ENCODE assay signal across 1 cellular context in the genomic region with DNA sequence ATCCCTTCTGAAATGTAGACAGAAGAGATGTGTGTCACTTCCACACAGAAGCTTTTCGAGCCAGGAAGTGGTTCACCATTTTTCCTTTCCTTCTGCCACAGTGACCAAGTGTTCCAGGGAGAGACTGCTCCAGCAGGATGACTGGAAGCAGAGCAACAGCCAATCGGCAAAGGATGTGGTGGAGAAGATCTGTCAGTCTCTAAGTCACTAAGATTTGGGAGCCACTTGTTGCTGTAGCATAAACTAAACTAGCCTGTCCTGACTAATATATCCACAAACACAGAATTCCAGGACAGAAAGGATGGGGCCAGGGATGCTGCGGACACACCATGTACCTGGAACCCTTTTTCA.
TF ChIP-seq lines count a peak whose summit lies in the region.

No MANE protein-coding gene starts in this region.

TF ChIP-seq in GM23338, 12 proteins besides CTCF, POLR2A, EP300 and RAD21 (continued from another document):
- TF ChIP-seq, protein P1, sequence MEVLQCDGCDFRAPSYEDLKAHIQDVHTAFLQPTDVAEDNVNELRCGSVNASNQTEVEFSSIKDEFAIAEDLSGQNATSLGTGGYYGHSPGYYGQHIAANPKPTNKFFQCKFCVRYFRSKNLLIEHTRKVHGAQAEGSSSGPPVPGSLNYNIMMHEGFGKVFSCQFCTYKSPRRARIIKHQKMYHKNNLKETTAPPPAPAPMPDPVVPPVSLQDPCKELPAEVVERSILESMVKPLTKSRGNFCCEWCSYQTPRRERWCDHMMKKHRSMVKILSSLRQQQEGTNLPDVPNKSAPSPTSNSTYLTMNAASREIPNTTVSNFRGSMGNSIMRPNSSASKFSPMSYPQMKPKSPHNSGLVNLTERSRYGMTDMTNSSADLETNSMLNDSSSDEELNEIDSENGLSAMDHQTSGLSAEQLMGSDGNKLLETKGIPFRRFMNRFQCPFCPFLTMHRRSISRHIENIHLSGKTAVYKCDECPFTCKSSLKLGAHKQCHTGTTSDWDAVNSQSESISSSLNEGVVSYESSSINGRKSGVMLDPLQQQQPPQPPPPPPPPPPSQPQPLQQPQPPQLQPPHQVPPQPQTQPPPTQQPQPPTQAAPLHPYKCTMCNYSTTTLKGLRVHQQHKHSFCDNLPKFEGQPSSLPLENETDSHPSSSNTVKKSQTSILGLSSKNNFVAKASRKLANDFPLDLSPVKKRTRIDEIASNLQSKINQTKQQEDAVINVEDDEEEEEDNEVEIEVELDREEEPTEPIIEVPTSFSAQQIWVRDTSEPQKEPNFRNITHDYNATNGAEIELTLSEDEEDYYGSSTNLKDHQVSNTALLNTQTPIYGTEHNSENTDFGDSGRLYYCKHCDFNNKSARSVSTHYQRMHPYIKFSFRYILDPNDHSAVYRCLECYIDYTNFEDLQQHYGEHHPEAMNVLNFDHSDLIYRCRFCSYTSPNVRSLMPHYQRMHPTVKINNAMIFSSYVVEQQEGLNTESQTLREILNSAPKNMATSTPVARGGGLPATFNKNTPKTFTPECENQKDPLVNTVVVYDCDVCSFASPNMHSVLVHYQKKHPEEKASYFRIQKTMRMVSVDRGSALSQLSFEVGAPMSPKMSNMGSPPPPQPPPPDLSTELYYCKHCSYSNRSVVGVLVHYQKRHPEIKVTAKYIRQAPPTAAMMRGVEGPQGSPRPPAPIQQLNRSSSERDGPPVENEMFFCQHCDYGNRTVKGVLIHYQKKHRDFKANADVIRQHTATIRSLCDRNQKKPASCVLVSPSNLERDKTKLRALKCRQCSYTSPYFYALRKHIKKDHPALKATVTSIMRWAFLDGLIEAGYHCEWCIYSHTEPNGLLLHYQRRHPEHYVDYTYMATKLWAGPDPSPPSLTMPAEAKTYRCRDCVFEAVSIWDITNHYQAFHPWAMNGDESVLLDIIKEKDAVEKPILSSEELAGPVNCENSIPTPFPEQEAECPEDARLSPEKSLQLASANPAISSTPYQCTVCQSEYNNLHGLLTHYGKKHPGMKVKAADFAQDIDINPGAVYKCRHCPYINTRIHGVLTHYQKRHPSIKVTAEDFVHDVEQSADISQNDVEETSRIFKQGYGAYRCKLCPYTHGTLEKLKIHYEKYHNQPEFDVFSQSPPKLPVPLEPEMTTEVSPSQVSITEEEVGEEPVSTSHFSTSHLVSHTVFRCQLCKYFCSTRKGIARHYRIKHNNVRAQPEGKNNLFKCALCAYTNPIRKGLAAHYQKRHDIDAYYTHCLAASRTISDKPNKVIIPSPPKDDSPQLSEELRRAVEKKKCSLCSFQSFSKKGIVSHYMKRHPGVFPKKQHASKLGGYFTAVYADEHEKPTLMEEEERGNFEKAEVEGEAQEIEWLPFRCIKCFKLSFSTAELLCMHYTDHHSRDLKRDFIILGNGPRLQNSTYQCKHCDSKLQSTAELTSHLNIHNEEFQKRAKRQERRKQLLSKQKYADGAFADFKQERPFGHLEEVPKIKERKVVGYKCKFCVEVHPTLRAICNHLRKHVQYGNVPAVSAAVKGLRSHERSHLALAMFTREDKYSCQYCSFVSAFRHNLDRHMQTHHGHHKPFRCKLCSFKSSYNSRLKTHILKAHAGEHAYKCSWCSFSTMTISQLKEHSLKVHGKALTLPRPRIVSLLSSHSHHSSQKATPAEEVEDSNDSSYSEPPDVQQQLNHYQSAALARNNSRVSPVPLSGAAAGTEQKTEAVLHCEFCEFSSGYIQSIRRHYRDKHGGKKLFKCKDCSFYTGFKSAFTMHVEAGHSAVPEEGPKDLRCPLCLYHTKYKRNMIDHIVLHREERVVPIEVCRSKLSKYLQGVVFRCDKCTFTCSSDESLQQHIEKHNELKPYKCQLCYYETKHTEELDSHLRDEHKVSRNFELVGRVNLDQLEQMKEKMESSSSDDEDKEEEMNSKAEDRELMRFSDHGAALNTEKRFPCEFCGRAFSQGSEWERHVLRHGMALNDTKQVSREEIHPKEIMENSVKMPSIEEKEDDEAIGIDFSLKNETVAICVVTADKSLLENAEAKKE (CRISPR knock-in tag; IDR thresholded peaks at IDR 0.05) = no peak
- TF ChIP-seq NANOG (IDR thresholded peaks at IDR 0.05; ENCODE audit: borderline replicate concordance) (no peak), JUNB (IDR thresholded peaks at IDR 0.05; ENCODE audit: unreplicated experiment) (no peak), POLR2AphosphoS5 (IDR thresholded peaks at IDR 0.05; ENCODE audit: low read depth) (no peak), STAT1 (IDR thresholded peaks at IDR 0.05; ENCODE audit: unreplicated experiment) (no peak), ZNF331 (CRISPR knock-in tag; IDR thresholded peaks at IDR 0.05; ENCODE audit: low read depth) (no peak), ZNF114 (CRISPR knock-in tag; IDR thresholded peaks at IDR 0.05) (no peak)
- TF ChIP-seq, protein P2, sequence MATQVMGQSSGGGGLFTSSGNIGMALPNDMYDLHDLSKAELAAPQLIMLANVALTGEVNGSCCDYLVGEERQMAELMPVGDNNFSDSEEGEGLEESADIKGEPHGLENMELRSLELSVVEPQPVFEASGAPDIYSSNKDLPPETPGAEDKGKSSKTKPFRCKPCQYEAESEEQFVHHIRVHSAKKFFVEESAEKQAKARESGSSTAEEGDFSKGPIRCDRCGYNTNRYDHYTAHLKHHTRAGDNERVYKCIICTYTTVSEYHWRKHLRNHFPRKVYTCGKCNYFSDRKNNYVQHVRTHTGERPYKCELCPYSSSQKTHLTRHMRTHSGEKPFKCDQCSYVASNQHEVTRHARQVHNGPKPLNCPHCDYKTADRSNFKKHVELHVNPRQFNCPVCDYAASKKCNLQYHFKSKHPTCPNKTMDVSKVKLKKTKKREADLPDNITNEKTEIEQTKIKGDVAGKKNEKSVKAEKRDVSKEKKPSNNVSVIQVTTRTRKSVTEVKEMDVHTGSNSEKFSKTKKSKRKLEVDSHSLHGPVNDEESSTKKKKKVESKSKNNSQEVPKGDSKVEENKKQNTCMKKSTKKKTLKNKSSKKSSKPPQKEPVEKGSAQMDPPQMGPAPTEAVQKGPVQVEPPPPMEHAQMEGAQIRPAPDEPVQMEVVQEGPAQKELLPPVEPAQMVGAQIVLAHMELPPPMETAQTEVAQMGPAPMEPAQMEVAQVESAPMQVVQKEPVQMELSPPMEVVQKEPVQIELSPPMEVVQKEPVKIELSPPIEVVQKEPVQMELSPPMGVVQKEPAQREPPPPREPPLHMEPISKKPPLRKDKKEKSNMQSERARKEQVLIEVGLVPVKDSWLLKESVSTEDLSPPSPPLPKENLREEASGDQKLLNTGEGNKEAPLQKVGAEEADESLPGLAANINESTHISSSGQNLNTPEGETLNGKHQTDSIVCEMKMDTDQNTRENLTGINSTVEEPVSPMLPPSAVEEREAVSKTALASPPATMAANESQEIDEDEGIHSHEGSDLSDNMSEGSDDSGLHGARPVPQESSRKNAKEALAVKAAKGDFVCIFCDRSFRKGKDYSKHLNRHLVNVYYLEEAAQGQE (IDR thresholded peaks at IDR 0.05; ENCODE audit: unreplicated experiment) = no peak
- TF ChIP-seq, protein P3, sequence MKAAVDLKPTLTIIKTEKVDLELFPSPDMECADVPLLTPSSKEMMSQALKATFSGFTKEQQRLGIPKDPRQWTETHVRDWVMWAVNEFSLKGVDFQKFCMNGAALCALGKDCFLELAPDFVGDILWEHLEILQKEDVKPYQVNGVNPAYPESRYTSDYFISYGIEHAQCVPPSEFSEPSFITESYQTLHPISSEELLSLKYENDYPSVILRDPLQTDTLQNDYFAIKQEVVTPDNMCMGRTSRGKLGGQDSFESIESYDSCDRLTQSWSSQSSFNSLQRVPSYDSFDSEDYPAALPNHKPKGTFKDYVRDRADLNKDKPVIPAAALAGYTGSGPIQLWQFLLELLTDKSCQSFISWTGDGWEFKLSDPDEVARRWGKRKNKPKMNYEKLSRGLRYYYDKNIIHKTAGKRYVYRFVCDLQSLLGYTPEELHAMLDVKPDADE (IDR thresholded peaks at IDR 0.05) = no peak
